34 cellular contexts compared by ENCODE assay signal in the genomic region with DNA sequence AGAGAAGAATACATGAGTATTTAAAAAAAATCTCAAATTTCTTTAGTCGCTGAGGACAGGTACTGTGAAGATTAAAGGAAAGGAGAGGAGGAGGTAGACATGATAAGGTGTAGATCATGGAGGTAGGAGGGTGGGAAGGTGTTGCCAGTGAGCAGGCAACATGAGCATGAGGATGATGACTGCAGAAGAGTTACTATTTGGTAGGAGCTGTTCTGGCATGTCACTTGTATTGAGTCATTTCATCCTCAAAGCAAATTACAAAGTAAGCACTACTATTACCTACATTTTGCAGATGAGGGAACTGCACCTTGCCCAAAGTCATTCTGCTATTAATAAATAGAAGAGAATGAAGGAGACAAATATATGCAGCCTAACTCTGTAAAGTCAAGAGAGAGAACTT.
"Had no signal": no experiment of that assay in that cellular context is flagged by ENCODE, and none has a peak within 500 bp of the region (broad histone marks: within the 10 kb centered on the region; RNA-seq: fewer than 3 reads in every experiment).

No MANE protein-coding gene starts in this region.

- H3K9me3 ChIP-seq: ascending aorta, body of pancreas, Peyer's patch had no signal

- H3K27me3 ChIP-seq: ascending aorta, body of pancreas, Peyer's patch had no signal

- H3K4me1 ChIP-seq: ascending aorta, body of pancreas, Peyer's patch had no signal

- H3K36me3 Mint-ChIP-seq: activated naive CD4-positive, alpha-beta T cell treated with anti-CD3 and anti-CD28 coated beads, Interleukin-2, amount 50 U/mL, for 24 hours; activated naive CD8-positive, alpha-beta T cell treated with anti-CD3 and anti-CD28 coated beads, Interleukin-2, amount 10 ng/mL, durations not matched to agents 7 days and 5 days; WTC11 had no signal

- H3K27ac Mint-ChIP-seq: activated CD4-positive, alpha-beta T cell treated with anti-CD3 and anti-CD28 coated beads for 36 hours; activated CD4-positive, alpha-beta T cell treated with anti-CD3 and anti-CD28 coated beads, Interleukin-2, amount 10 ng/mL, durations not matched to agents 7 days and 5 days; activated CD8-positive, alpha-beta T cell treated with anti-CD3 and anti-CD28 coated beads, Interleukin-2, amount 10 ng/mL, durations not matched to agents 7 days and 5 days; activated naive CD4-positive, alpha-beta T cell treated with anti-CD3 and anti-CD28 coated beads, Interleukin-2, amount 50 U/mL, for 24 hours; activated naive CD8-positive, alpha-beta T cell treated with anti-CD3 and anti-CD28 coated beads, Interleukin-2, amount 10 ng/mL, durations not matched to agents 7 days and 5 days; activated T-cell treated with anti-CD3 and anti-CD28 coated beads, Interleukin-2, amount 50 U/mL, for 24 hours; activated T-helper 2 cell treated with anti-CD3 and anti-CD28 coated beads, Interferon-gamma antibody, Interleukin-2, Interleukin-4, amounts not matched to agents 10 μg/mL and 5 μg/mL and 100 μg/mL, durations not matched to agents 14 hours and 24 hours and 36 hours; WTC11 had no signal

- H3K27ac ChIP-seq: ascending aorta, body of pancreas, KMS-11, Peyer's patch had no signal

- H3K9me3 Mint-ChIP-seq: activated CD4-positive, alpha-beta T cell treated with anti-CD3 and anti-CD28 coated beads, Interleukin-2, amount 10 ng/mL, durations not matched to agents 7 days and 5 days; activated naive CD4-positive, alpha-beta T cell treated with anti-CD3 and anti-CD28 coated beads, Interleukin-2, amount 50 U/mL, for 24 hours; activated naive CD8-positive, alpha-beta T cell treated with anti-CD3 and anti-CD28 coated beads, Interleukin-2, amount 10 ng/mL, durations not matched to agents 7 days and 5 days; activated T-cell treated with anti-CD3 and anti-CD28 coated beads, Interleukin-2, amount 50 U/mL, for 24 hours; activated T-helper 2 cell treated with anti-CD3 and anti-CD28 coated beads, Interferon-gamma antibody, Interleukin-2, Interleukin-4, amounts not matched to agents 10 μg/mL and 5 μg/mL and 100 μg/mL, durations not matched to agents 14 hours and 24 hours and 36 hours; central memory CD8-positive, alpha-beta T cell; WTC11 had no signal

- H3K4me3 Mint-ChIP-seq: activated CD4-positive, alpha-beta T cell treated with anti-CD3 and anti-CD28 coated beads for 36 hours; activated CD4-positive, alpha-beta T cell treated with anti-CD3 and anti-CD28 coated beads, Interleukin-2, amount 10 ng/mL, durations not matched to agents 7 days and 5 days; activated CD8-positive, alpha-beta T cell treated with anti-CD3 and anti-CD28 coated beads, Interleukin-2, amount 10 ng/mL, durations not matched to agents 7 days and 5 days; activated naive CD4-positive, alpha-beta T cell treated with anti-CD3 and anti-CD28 coated beads, Interleukin-2, amount 50 U/mL, for 24 hours; activated naive CD8-positive, alpha-beta T cell treated with anti-CD3 and anti-CD28 coated beads, Interleukin-2, amount 10 ng/mL, durations not matched to agents 7 days and 5 days; activated T-cell treated with anti-CD3 and anti-CD28 coated beads, Interleukin-2, amount 50 U/mL, for 24 hours; central memory CD8-positive, alpha-beta T cell; WTC11 had no signal

- H3K36me3 ChIP-seq: ascending aorta, Peyer's patch had no signal

- DNase-seq: activated CD4-positive, alpha-beta T cell treated with anti-CD3 and anti-CD28 coated beads for 36 hours; activated CD4-positive, alpha-beta T cell treated with anti-CD3 and anti-CD28 coated beads, Interleukin-2, amount 10 ng/mL, durations not matched to agents 7 days and 5 days; activated CD4-positive, alpha-beta T cell treated with anti-CD3 and anti-CD28 coated beads, Interleukin-2, amount 50 U/mL, for 48 hours; activated CD8-positive, alpha-beta T cell treated with anti-CD3 and anti-CD28 coated beads, Interleukin-2, amount 10 ng/mL, durations not matched to agents 7 days and 5 days; activated gamma-delta T cell; activated naive CD4-positive, alpha-beta T cell treated with Interleukin-2 at 50 U/mL for 16 hours; activated naive CD8-positive, alpha-beta T cell treated with anti-CD3 and anti-CD28 coated beads, Interleukin-2, amount 10 ng/mL, durations not matched to agents 7 days and 5 days; activated T-cell treated with anti-CD3 and anti-CD28 coated beads, Interleukin-2, amount 50 U/mL, for 24 hours; amygdala; body of pancreas; MM.1S; MV-4-11; NCI-H1092; NCI-H1436 treated with DMSO at 0.1 percent for 48 hours; NCI-H1694 treated with DMSO at 0.1 percent for 48 hours; NCI-H2029; NCI-H510A; NCI-H526; NCI-H748 treated with DMSO at 0.1 percent for 48 hours; NK-92 treated with Interleukin-12 subunit alpha and Interleukin-12 subunit beta, amount 100 ng/mL, for 24 hours; PC-3; Peyer's patch; Right ventricle myocardium superior; RPMI8226; SW 1271; T-helper 1 cell; T-helper 2 cell; T-helper 9 cell had no signal

- H3K4me3 ChIP-seq: ascending aorta, body of pancreas, Peyer's patch had no signal
